In the genomic region with DNA sequence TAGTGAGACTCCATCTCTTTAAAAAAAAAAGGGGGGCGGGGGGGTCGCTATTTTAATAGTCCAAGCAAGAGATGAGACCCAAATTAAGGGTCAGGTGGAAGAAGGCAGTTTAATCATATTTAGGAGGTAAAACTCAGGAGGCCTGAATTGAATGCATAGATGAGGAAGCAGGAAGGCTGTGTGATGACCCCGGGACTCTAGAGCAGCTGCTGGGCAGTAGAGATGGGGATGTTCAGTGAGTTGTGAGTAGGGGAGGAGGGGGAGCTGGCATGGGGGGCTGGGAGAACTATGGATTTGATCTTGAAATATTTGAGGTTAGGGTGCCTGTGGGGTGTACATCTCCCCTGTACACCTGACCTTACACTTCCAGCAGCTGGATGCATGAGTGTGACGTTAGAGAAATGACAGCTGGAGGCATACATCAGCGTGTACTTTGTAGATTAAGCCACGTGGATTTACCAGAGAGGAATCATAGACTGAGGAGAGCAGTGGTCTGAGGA, we compare ENCODE assay signal across 28 cellular contexts. TPM values are rescaled to one million over a fixed set of nuclear protein-coding genes. Genes with fewer than 3 reads are reported as not detected.
DNase-seq lines count a peak whose midpoint lies in the region; ATAC-seq lines count a peak whose summit lies in the region.
"Had no signal": no experiment of that assay in that cellular context is flagged by ENCODE, and none has a peak within 500 bp of the region (broad histone marks: within the 10 kb centered on the region; RNA-seq: fewer than 3 reads in every experiment).

No MANE protein-coding gene starts in this region.

- peaks cover 5% of the 10 kb centered on the region for H3K9me3 Mint-ChIP-seq in T-helper 1 cell treated with Interleukin-12 subunit alpha and Interleukin-12 subunit beta and Interleukin-4 antibody, amounts not matched to agents 30 μg/mL and 1 μg/mL, for 36 hours
- H3K9me3 Mint-ChIP-seq in activated naive CD8-positive, alpha-beta T cell (ENCODE audit: low read depth) = peaks cover 4% of the 10 kb centered on the region
- peaks cover 5% of the 10 kb centered on the region for H3K9me3 Mint-ChIP-seq in activated naive CD8-positive, alpha-beta T cell treated with anti-CD3 and anti-CD28 coated beads, Interleukin-2, amount 50 U/mL, for 24 hours
- H3K9me3 Mint-ChIP-seq in activated T-helper 1 cell treated with anti-CD3 and anti-CD28 coated beads, Interleukin-12 subunit alpha, Interleukin-12 subunit beta, Interleukin-2, Interleukin-4 antibody, amounts not matched to agents 30 ng/mL and 10 ng/mL and 1 ng/mL, durations not matched to agents 14 hours and 24 hours and 36 hours = peaks cover 5% of the 10 kb centered on the region
- no peaks in the 10 kb centered on the region for H3K9me3 Mint-ChIP-seq in stimulated activated effector memory CD8-positive, alpha-beta T cell treated with anti-CD3 and anti-CD28 coated beads, Interleukin-12 subunit alpha, Interleukin-12 subunit beta, amount 100 ng/mL, for 72 hours

- peaks cover 50% of the 10 kb centered on the region for H3K4me1 Mint-ChIP-seq in T-helper 1 cell treated with Interleukin-12 subunit alpha and Interleukin-12 subunit beta and Interleukin-4 antibody, amounts not matched to agents 30 μg/mL and 1 μg/mL, for 36 hours (ENCODE audit: low read depth)
- peaks cover 43% of the 10 kb centered on the region for H3K4me1 Mint-ChIP-seq in activated naive CD8-positive, alpha-beta T cell (ENCODE audit: low read depth)
- peaks cover 44% of the 10 kb centered on the region for H3K4me1 Mint-ChIP-seq in activated naive CD8-positive, alpha-beta T cell treated with anti-CD3 and anti-CD28 coated beads, Interleukin-2, amount 50 U/mL, for 24 hours
- H3K4me1 Mint-ChIP-seq in activated T-helper 1 cell treated with anti-CD3 and anti-CD28 coated beads, Interleukin-12 subunit alpha, Interleukin-12 subunit beta, Interleukin-2, Interleukin-4 antibody, amounts not matched to agents 30 ng/mL and 10 ng/mL and 1 ng/mL, durations not matched to agents 14 hours and 24 hours and 36 hours (ENCODE audit: low read depth) = peaks cover 57% of the 10 kb centered on the region
- H3K4me1 Mint-ChIP-seq in stimulated activated effector memory CD8-positive, alpha-beta T cell treated with anti-CD3 and anti-CD28 coated beads, Interleukin-12 subunit alpha, Interleukin-12 subunit beta, amount 100 ng/mL, for 72 hours = peaks cover 56% of the 10 kb centered on the region

- peak overlapping the region; percentile 61 for H3K27ac Mint-ChIP-seq in T-helper 1 cell treated with Interleukin-12 subunit alpha and Interleukin-12 subunit beta and Interleukin-4 antibody, amounts not matched to agents 30 μg/mL and 1 μg/mL, for 36 hours
- H3K27ac Mint-ChIP-seq in activated naive CD8-positive, alpha-beta T cell = peak overlapping the region; percentile 17
- H3K27ac Mint-ChIP-seq in activated naive CD8-positive, alpha-beta T cell treated with anti-CD3 and anti-CD28 coated beads, Interleukin-2, amount 50 U/mL, for 24 hours = no peak overlapping the region
- peak overlapping the region; percentile 83 for H3K27ac Mint-ChIP-seq in activated T-helper 1 cell treated with anti-CD3 and anti-CD28 coated beads, Interleukin-12 subunit alpha, Interleukin-12 subunit beta, Interleukin-2, Interleukin-4 antibody, amounts not matched to agents 30 ng/mL and 10 ng/mL and 1 ng/mL, durations not matched to agents 14 hours and 24 hours and 36 hours
- peak overlapping the region; percentile 76 for H3K27ac Mint-ChIP-seq in stimulated activated effector memory CD8-positive, alpha-beta T cell treated with anti-CD3 and anti-CD28 coated beads, Interleukin-12 subunit alpha, Interleukin-12 subunit beta, amount 100 ng/mL, for 72 hours
- H3K27ac Mint-ChIP-seq: activated naive CD8-positive, alpha-beta T cell treated with anti-CD3 and anti-CD28 coated beads, Interleukin-2, amount 10 ng/mL, durations not matched to agents 7 days and 5 days; stimulated activated naive B cell treated with anti-CD40 and anti-IgM and Interleukin-4, amounts not matched to agents 10 μg/mL and 1 μg/mL and 100 μg/mL, for 72 hours had no signal

- ATAC-seq in activated naive CD8-positive, alpha-beta T cell treated with anti-CD3 and anti-CD28 coated beads, Interleukin-2, amount 50 U/mL, for 24 hours = no peak
- no peak for ATAC-seq in stimulated activated effector memory CD8-positive, alpha-beta T cell treated with anti-CD3 and anti-CD28 coated beads, Interleukin-12 subunit alpha, Interleukin-12 subunit beta, amount 100 ng/mL, for 72 hours
- ATAC-seq: HepG2; PC-3; SK-N-SH treated with all-trans-retinoic acid at 6 μM for 48 hours; stimulated activated naive B cell treated with anti-CD40 and anti-IgM and Interleukin-4, amounts not matched to agents 10 μg/mL and 1 μg/mL and 100 μg/mL, for 72 hours had no signal

- H3K4me3 Mint-ChIP-seq in T-helper 1 cell treated with Interleukin-12 subunit alpha and Interleukin-12 subunit beta and Interleukin-4 antibody, amounts not matched to agents 30 μg/mL and 1 μg/mL, for 36 hours = no peak overlapping the region
- H3K4me3 Mint-ChIP-seq in activated naive CD8-positive, alpha-beta T cell = no peak overlapping the region
- no peak overlapping the region for H3K4me3 Mint-ChIP-seq in activated naive CD8-positive, alpha-beta T cell treated with anti-CD3 and anti-CD28 coated beads, Interleukin-2, amount 50 U/mL, for 24 hours
- H3K4me3 Mint-ChIP-seq in activated T-helper 1 cell treated with anti-CD3 and anti-CD28 coated beads, Interleukin-12 subunit alpha, Interleukin-12 subunit beta, Interleukin-2, Interleukin-4 antibody, amounts not matched to agents 30 ng/mL and 10 ng/mL and 1 ng/mL, durations not matched to agents 14 hours and 24 hours and 36 hours = no peak overlapping the region
- H3K4me3 Mint-ChIP-seq in stimulated activated effector memory CD8-positive, alpha-beta T cell treated with anti-CD3 and anti-CD28 coated beads, Interleukin-12 subunit alpha, Interleukin-12 subunit beta, amount 100 ng/mL, for 72 hours = no peak overlapping the region
- H3K4me3 Mint-ChIP-seq: activated naive CD8-positive, alpha-beta T cell treated with anti-CD3 and anti-CD28 coated beads, Interleukin-2, amount 10 ng/mL, durations not matched to agents 7 days and 5 days; stimulated activated naive B cell treated with anti-CD40 and anti-IgM and Interleukin-4, amounts not matched to agents 10 μg/mL and 1 μg/mL and 100 μg/mL, for 72 hours had no signal

- peaks cover 29% of the 10 kb centered on the region for H3K36me3 Mint-ChIP-seq in T-helper 1 cell treated with Interleukin-12 subunit alpha and Interleukin-12 subunit beta and Interleukin-4 antibody, amounts not matched to agents 30 μg/mL and 1 μg/mL, for 36 hours (ENCODE audit: low read depth)
- peaks cover 5% of the 10 kb centered on the region for H3K36me3 Mint-ChIP-seq in activated naive CD8-positive, alpha-beta T cell
- peaks cover 28% of the 10 kb centered on the region for H3K36me3 Mint-ChIP-seq in activated naive CD8-positive, alpha-beta T cell treated with anti-CD3 and anti-CD28 coated beads, Interleukin-2, amount 50 U/mL, for 24 hours (ENCODE audit: low read depth)
- H3K36me3 Mint-ChIP-seq in activated T-helper 1 cell treated with anti-CD3 and anti-CD28 coated beads, Interleukin-12 subunit alpha, Interleukin-12 subunit beta, Interleukin-2, Interleukin-4 antibody, amounts not matched to agents 30 ng/mL and 10 ng/mL and 1 ng/mL, durations not matched to agents 14 hours and 24 hours and 36 hours (ENCODE audit: low read depth) = peaks cover 29% of the 10 kb centered on the region
- H3K36me3 Mint-ChIP-seq in stimulated activated effector memory CD8-positive, alpha-beta T cell treated with anti-CD3 and anti-CD28 coated beads, Interleukin-12 subunit alpha, Interleukin-12 subunit beta, amount 100 ng/mL, for 72 hours = peaks cover 84% of the 10 kb centered on the region

- no peaks in the 10 kb centered on the region for H3K27me3 Mint-ChIP-seq in T-helper 1 cell treated with Interleukin-12 subunit alpha and Interleukin-12 subunit beta and Interleukin-4 antibody, amounts not matched to agents 30 μg/mL and 1 μg/mL, for 36 hours (ENCODE audit: low read depth)
- no peaks in the 10 kb centered on the region for H3K27me3 Mint-ChIP-seq in activated naive CD8-positive, alpha-beta T cell
- H3K27me3 Mint-ChIP-seq in activated naive CD8-positive, alpha-beta T cell treated with anti-CD3 and anti-CD28 coated beads, Interleukin-2, amount 50 U/mL, for 24 hours = no peaks in the 10 kb centered on the region
- H3K27me3 Mint-ChIP-seq in activated T-helper 1 cell treated with anti-CD3 and anti-CD28 coated beads, Interleukin-12 subunit alpha, Interleukin-12 subunit beta, Interleukin-2, Interleukin-4 antibody, amounts not matched to agents 30 ng/mL and 10 ng/mL and 1 ng/mL, durations not matched to agents 14 hours and 24 hours and 36 hours (ENCODE audit: insufficient read depth) = no peaks in the 10 kb centered on the region
- H3K27me3 Mint-ChIP-seq: activated naive CD8-positive, alpha-beta T cell treated with anti-CD3 and anti-CD28 coated beads, Interleukin-2, amount 10 ng/mL, durations not matched to agents 7 days and 5 days; stimulated activated naive B cell treated with anti-CD40 and anti-IgM and Interleukin-4, amounts not matched to agents 10 μg/mL and 1 μg/mL and 100 μg/mL, for 72 hours had no signal

- intact Hi-C loops in activated T-helper 1 cell treated with anti-CD3 and anti-CD28 coated beads, Interleukin-12 subunit alpha, Interleukin-12 subunit beta, Interleukin-2, Interleukin-4 antibody, amounts not matched to agents 30 ng/mL and 10 ng/mL and 1 ng/mL, durations not matched to agents 14 hours and 24 hours and 36 hours (cut with micrococcal nuclease) = no loop called here

- DNase-seq in T-helper 1 cell = no peak
- no peak for DNase-seq in activated naive CD8-positive, alpha-beta T cell treated with anti-CD3 and anti-CD28 coated beads, Interleukin-2, amount 50 U/mL, for 24 hours
- DNase-seq in activated T-helper 1 cell treated with anti-CD3 and anti-CD28 coated beads, Interleukin-12 subunit alpha, Interleukin-12 subunit beta, Interleukin-2, Interleukin-4 antibody, amounts not matched to agents 30 ng/mL and 10 ng/mL and 1 ng/mL, durations not matched to agents 14 hours and 24 hours and 36 hours (ENCODE audit: low spot score) = no peak
- DNase-seq in stimulated activated effector memory CD8-positive, alpha-beta T cell treated with anti-CD3 and anti-CD28 coated beads, Interleukin-12 subunit alpha, Interleukin-12 subunit beta, amount 100 ng/mL, for 72 hours (ENCODE audit: low spot score in 2 of 2) = no peak
- DNase-seq in mesenteric fat pad (ENCODE audit: low spot score) = no peak
- no peak for DNase-seq in glomerular visceral epithelial cell (ENCODE audit: extremely low spot score)
- DNase-seq: activated CD4-positive, alpha-beta T cell treated with anti-CD3 and anti-CD28 coated beads, Interleukin-2, amount 50 U/mL, for 4 hours; activated naive CD8-positive, alpha-beta T cell treated with anti-CD3 and anti-CD28 coated beads, Interleukin-2, amount 10 ng/mL, durations not matched to agents 7 days and 5 days; colonic mucosa; effector memory CD4-positive, alpha-beta T cell; erythroblast; GM23248; Karpas-422; mammary epithelial cell; NCI-H1417; NCI-H2029; NCI-H524; ovary; PC-3; retina; stimulated activated naive B cell treated with anti-CD40 and anti-IgM and Interleukin-4, amounts not matched to agents 10 μg/mL and 1 μg/mL and 100 μg/mL, for 72 hours; T1000; testis; WERI-Rb-1 had no signal

RNA-seq across cellular contexts. Expression of gene GALM, which starts 41.0 kb away (rescaled TPM):
- total RNA-seq in activated T-helper 1 cell treated with anti-CD3 and anti-CD28 coated beads, Interleukin-12 subunit alpha, Interleukin-12 subunit beta, Interleukin-2, Interleukin-4 antibody, amounts not matched to agents 30 ng/mL and 10 ng/mL and 1 ng/mL, durations not matched to agents 14 hours and 24 hours and 36 hours = 77.0 and 78.4 TPM in 2 replicates
- total RNA-seq in mesenteric fat pad = 16.3 TPM

RNA-seq across cellular contexts. Expression of gene SRSF7, which starts 44.3 kb away (rescaled TPM):
- total RNA-seq in activated T-helper 1 cell treated with anti-CD3 and anti-CD28 coated beads, Interleukin-12 subunit alpha, Interleukin-12 subunit beta, Interleukin-2, Interleukin-4 antibody, amounts not matched to agents 30 ng/mL and 10 ng/mL and 1 ng/mL, durations not matched to agents 14 hours and 24 hours and 36 hours = 417 and 422 TPM in 2 replicates
- total RNA-seq in mesenteric fat pad = 151 TPM
